In genomic region chr20:38790210-38791053, GRCh38 we compare ENCODE assay signal across 8 cellular contexts. TPM values are rescaled to one million over a fixed set of nuclear protein-coding genes. Genes with fewer than 3 reads are reported as not detected.
DNase-seq lines count a peak whose midpoint lies in the region; ATAC-seq and TF ChIP-seq lines count a peak whose summit lies in the region.

No MANE protein-coding gene starts in this region.

- H3K4me1 Mint-ChIP-seq in natural killer cell = peaks cover 6 to 23% of the 10 kb centered on the region in 2 donors

- TF ChIP-seq EP300 in SK-N-SH (IDR thresholded peaks at IDR 0.05; ENCODE audit: borderline replicate concordance in 1 of 2, low read depth in 1 of 2, low read length in 1 of 2) = no peak

- H3F3A ChIP-seq in SK-N-SH (replicated peaks; ENCODE audit: insufficient read depth) = peaks cover 6% of the 10 kb centered on the region

- H3K4me1 ChIP-seq in SK-N-SH (ENCODE audit: control insufficient read depth in 1 of 2, insufficient read depth in 2 of 2, low read depth in 1 of 2, low read length in 1 of 2) = 0 out of 4 replicates have a peak, but pooled peaks cover 0 to 4% of the 10 kb centered on the region in 2 experiments

- H3K9me2 ChIP-seq in SK-N-SH = no peaks in the 10 kb centered on the region

- DNase-seq in Daoy (ENCODE audit: low read depth) = peak; percentile 59
- peak; percentile 73 to 89 for DNase-seq in Kasumi-1 (lab: John Stamatoyannopoulos, UW)
- DNase-seq in SK-N-SH = peak; percentile 51
- DNase-seq in dorsolateral prefrontal cortex = no peak
- DNase-seq in natural killer cell = no peak

- CTCF ChIA-PET in SK-N-SH (lab: Yijun Ruan, JAX) = interaction anchor here (0.6 to 2.5 kb wide), 25 partner anchors 9 to 147 kb away, joined by 3 to 19 read pairs (median 4); partner anchors contain the start of gene PPP1R16B

- no peak overlapping the region for H3K27ac ChIP-seq in SK-N-SH (ENCODE audit: low read depth in 2 of 2, low read length in 1 of 2)
- no peak overlapping the region for H3K27ac ChIP-seq in dorsolateral prefrontal cortex

- TF ChIP-seq RAD21 in SK-N-SH (IDR thresholded peaks at IDR 0.05; ENCODE audit: low read length) = peak; percentile 53

- peaks cover 5% of the 10 kb centered on the region; the same call in 1 of the 2 replicates for H3K27me3 ChIP-seq in SK-N-SH (ENCODE audit: insufficient read depth)
- H3K27me3 ChIP-seq in dorsolateral prefrontal cortex = no peaks in the 10 kb centered on the region

- no peaks in the 10 kb centered on the region for H3K36me3 ChIP-seq in SK-N-SH (replicated peaks in 1 of 2; ENCODE audit: control insufficient read depth in 1 of 2, insufficient read depth in 2 of 2, low read length in 1 of 2)

- POLR2A ChIA-PET in SK-N-SH (lab: Yijun Ruan, JAX) = no interaction called here

- no peak overlapping the region for H2AFZ ChIP-seq in SK-N-SH (ENCODE audit: low read depth)

- H4K20me1 ChIP-seq in SK-N-SH (ENCODE audit: insufficient read depth) = no peaks in the 10 kb centered on the region

- H3K79me2 ChIP-seq in SK-N-SH (ENCODE audit: insufficient read depth) = no peaks in the 10 kb centered on the region

- no peak overlapping the region for H3K9ac ChIP-seq in SK-N-SH

- H3K27me3 Mint-ChIP-seq in natural killer cell (ENCODE audit: low read depth in 2 of 2) = no peaks in the 10 kb centered on the region

- H3K9me3 ChIP-seq in SK-N-SH = no peaks in the 10 kb centered on the region

- H3K27ac Mint-ChIP-seq in natural killer cell = peak overlapping the region in 1 of 2 donors; percentile 73

- no peak overlapping the region for H3K4me2 ChIP-seq in SK-N-SH

- no peak overlapping the region for H3K4me3 Mint-ChIP-seq in natural killer cell

- intact Hi-C loops in dorsolateral prefrontal cortex (cut with DNase I) (no loop called here), natural killer cell (cut with micrococcal nuclease) (loop anchor here (1.0 to 5.0 kb wide), 2 partner anchors 58 to 144 kb away; no protein-coding TSS in a partner anchor)

- whole genome bisulfite sequencing in SK-N-SH (ENCODE audit: low lambda C conversion rate) = 54% methylated on average over 14 of the region's 15 CpGs

- no peaks in the 10 kb centered on the region for H3K36me3 Mint-ChIP-seq in natural killer cell

- no peaks in the 10 kb centered on the region for H3K9me3 Mint-ChIP-seq in natural killer cell

- no peak overlapping the region; a peak in 1 of 4 replicates for H3K4me3 ChIP-seq in SK-N-SH (ENCODE audit: low read depth in 2 of 2, low read length in 1 of 2)
- H3K4me3 ChIP-seq in dorsolateral prefrontal cortex = no peak overlapping the region

- peak; percentile 64 to 83 (median 82) for ATAC-seq in natural killer cell
- no peak for ATAC-seq in GM21737 (IDR thresholded peaks at IDR 0.05; ENCODE audit: unreplicated experiment)
- no peak for ATAC-seq in HG02885 (IDR thresholded peaks at IDR 0.05; ENCODE audit: poor library complexity, unreplicated experiment)
- no peak for ATAC-seq in GM21515 (IDR thresholded peaks at IDR 0.05; ENCODE audit: unreplicated experiment)

- TF ChIP-seq CTCF in SK-N-SH (IDR thresholded peaks at IDR 0.05) = peak; percentile 67
- TF ChIP-seq CTCF in dorsolateral prefrontal cortex (IDR thresholded peaks at IDR 0.05 in 54 of 56, conservative IDR thresholded peaks at IDR 0.05 in 2 of 56; ENCODE audit: low read depth in 1 of 56, partially characterized antibody in 56 of 56) = peak in 52 of 56 donors; percentile 10 to 91 (median 66)
- TF ChIP-seq CTCF in natural killer cell (IDR thresholded peaks at IDR 0.05) = peak; percentile 68

TF ChIP-seq in SK-N-SH, 30 proteins besides CTCF, POLR2A, EP300 and RAD21:
- TF ChIP-seq GABPA (IDR thresholded peaks at IDR 0.05; ENCODE audit: low read depth) (no peak), SMC3 (IDR thresholded peaks at IDR 0.05; ENCODE audit: low read depth, low read length) (peak; percentile 33), JUND (IDR thresholded peaks at IDR 0.05) (no peak), TAF1 (IDR thresholded peaks at IDR 0.05; ENCODE audit: borderline replicate concordance, low read depth, low read length) (no peak)

RNA-seq across cellular contexts. Expression of gene PPP1R16B, which starts 15.1 kb away (rescaled TPM):
- total RNA-seq in Daoy (2014; rRNA removed; shearing (Covaris generic)) = under 0.01 TPM in 1 of 2 replicates, not detected in the other
- 0.28 and 0.91 TPM in 2 replicates for polyA plus RNA-seq in SK-N-SH (2012; rRNA removed)
- 0.49 and 1.1 TPM in 2 replicates for polyA plus RNA-seq in SK-N-SH (2012; cell fraction: cytosol; rRNA removed)
- polyA plus RNA-seq in SK-N-SH (2012; cell fraction: nucleus; rRNA removed) = 0.61 and 0.90 TPM in 2 replicates
- total RNA-seq in dorsolateral prefrontal cortex = 100 to 1,000 TPM; 104 to 181 (median 137) TPM
- total RNA-seq in natural killer cell = 10 to 100 TPM; 52.0 to 62.3 (median 53.7) TPM

RNA-seq across cellular contexts. Expression of gene ACTR5, which starts 42.2 kb away (rescaled TPM):
- 13.3 and 14.9 TPM in 2 replicates for total RNA-seq in Daoy (2014; rRNA removed; shearing (Covaris generic))
- 9.7 and 10.9 TPM in 2 replicates for polyA plus RNA-seq in SK-N-SH (2012; rRNA removed)
- 4.4 and 6.4 TPM in 2 replicates for polyA plus RNA-seq in SK-N-SH (2012; cell fraction: cytosol; rRNA removed)
- polyA plus RNA-seq in SK-N-SH (2012; cell fraction: nucleus; rRNA removed) = 41.9 and 49.0 TPM in 2 replicates
- total RNA-seq in dorsolateral prefrontal cortex = 10 to 100 TPM in 58 of 120 experiments, 1 to 10 TPM in 62; 7.0 to 13.6 (median 9.9) TPM
- total RNA-seq in natural killer cell = 10 to 100 TPM; 14.4 to 17.7 (median 17.6) TPM

Comparison
In these comparisons a context has a peak if more than half of its experiments do, and no peak if none do; other contexts are left out.
1. DNase-seq: peak in Daoy (single experiment), Kasumi-1 (2 of 2) and SK-N-SH (single experiment); none in dorsolateral prefrontal cortex (0 of 10) and natural killer cell (single experiment).
2. ATAC-seq: peak in natural killer cell (3 of 3); none in GM21737 (single experiment), HG02885 (single experiment) and GM21515 (single experiment).
3. RNA of gene PPP1R16B, which starts 15.1 kb away (total RNA-seq): 104 to 181 TPM in dorsolateral prefrontal cortex and 52.0 to 62.3 TPM in natural killer cell; under 0.01 TPM in Daoy; every median in the first group is over 10 times any median in the second.
4. Peak in every context shown above with its lines, with median percentiles within 50 percentile points of each other: CTCF ChIP-seq.